ENCODE assay signal across 10 cellular contexts in the genomic region with DNA sequence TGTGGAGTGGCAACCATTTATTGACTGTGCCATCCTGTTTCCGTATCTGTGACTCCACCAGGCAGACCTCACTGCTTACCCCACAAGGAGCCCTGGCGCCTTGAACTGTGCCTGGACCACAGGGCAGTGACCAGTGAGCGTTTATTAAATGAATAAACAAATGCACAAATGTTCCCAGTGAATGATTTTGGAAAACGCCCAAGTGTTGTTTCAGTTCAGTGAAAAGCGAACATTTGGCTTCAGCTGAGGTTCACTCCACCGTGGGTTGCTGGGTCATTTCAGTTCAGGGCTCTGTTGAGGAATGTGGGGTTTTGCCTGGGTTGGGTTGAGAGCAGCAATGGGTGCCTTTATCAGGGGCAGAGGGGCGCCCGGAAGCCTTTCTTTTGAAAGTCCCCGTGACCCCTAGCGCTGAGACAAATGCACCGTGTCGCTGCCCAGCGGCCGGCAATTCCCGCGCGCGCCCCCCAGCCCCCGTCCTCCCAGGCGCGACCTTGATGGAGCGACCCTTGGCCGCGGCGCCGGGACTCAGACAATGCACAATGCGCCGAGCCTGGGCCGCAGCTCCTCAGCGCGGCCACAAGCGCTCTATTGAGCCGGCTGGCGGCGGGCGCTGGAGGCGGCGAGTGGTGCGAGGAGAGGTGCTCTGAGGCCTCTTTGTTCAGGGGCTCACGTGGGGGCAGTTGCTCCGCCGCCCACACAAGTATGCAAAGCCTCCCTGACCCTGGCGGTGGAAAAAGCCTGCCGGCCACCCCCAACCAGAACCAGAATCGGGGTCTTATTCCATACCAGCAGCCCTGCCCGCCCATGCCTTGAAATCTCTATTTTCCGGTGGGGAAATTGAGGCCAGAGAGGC. TPM values are rescaled to one million over a fixed set of nuclear protein-coding genes. Genes with fewer than 3 reads are reported as not detected.
DNase-seq lines count a peak whose midpoint lies in the region; ATAC-seq and TF ChIP-seq lines count a peak whose summit lies in the region.
"Had no signal": no experiment of that assay in that cellular context is flagged by ENCODE, and none has a peak within 500 bp of the region (broad histone marks: within the 10 kb centered on the region; RNA-seq: fewer than 3 reads in every experiment).

No MANE protein-coding gene starts in this region.

- TF ChIP-seq CTCF in psoas muscle (IDR thresholded peaks at IDR 0.05) = no peak

- no peak overlapping the region for H4K12ac ChIP-seq in trophoblast cell (ENCODE audit: low read depth, low read length)

- no peaks in the 10 kb centered on the region for H3K36me3 ChIP-seq in iPS-20b (ENCODE audit: insufficient read depth, low read depth, low read length)
- no peaks in the 10 kb centered on the region for H3K36me3 ChIP-seq in trophoblast cell (ENCODE audit: control insufficient read depth in 1 of 2, insufficient read depth in 2 of 2, low read length in 2 of 2)
- no peaks in the 10 kb centered on the region for H3K36me3 ChIP-seq in psoas muscle (ENCODE audit: insufficient read depth in 1 of 2, low read depth in 1 of 2)
- H3K36me3 ChIP-seq: BE2C had no signal

- peak overlapping the region; percentile 62 for H3K23ac ChIP-seq in trophoblast cell (ENCODE audit: low read length)

- no peak for ATAC-seq in psoas muscle

- H3K4me1 ChIP-seq in iPS-20b (ENCODE audit: insufficient read depth, low read length) (peaks cover 14% of the 10 kb centered on the region), trophoblast cell (ENCODE audit: control insufficient read depth in 1 of 2, insufficient read depth in 2 of 2, low read length in 2 of 2) (peaks cover 2 to 8% of the 10 kb centered on the region in 2 experiments), psoas muscle (no peaks in the 10 kb centered on the region)
- H3K4me1 ChIP-seq: BE2C had no signal

- H2BK120ac ChIP-seq in trophoblast cell (ENCODE audit: insufficient read depth, low read length, poor library complexity) = no peak overlapping the region

- H4K8ac ChIP-seq in trophoblast cell (ENCODE audit: low read depth, low read length) = no peak overlapping the region

- no peak overlapping the region for H4K91ac ChIP-seq in trophoblast cell (ENCODE audit: low read depth, low read length)

- no peaks in the 10 kb centered on the region for H3K27me3 ChIP-seq in iPS-20b (ENCODE audit: insufficient read depth, low read length)
- H3K27me3 ChIP-seq in trophoblast cell (ENCODE audit: insufficient read depth, low read length) = no peaks in the 10 kb centered on the region
- peaks cover 0 to 36% (median 0%) of the 10 kb centered on the region in 3 donors for H3K27me3 ChIP-seq in psoas muscle (ENCODE audit: insufficient read depth in 3 of 3, low read length in 2 of 3)
- H3K27me3 ChIP-seq: BE2C had no signal

- no peak overlapping the region for H2AK5ac ChIP-seq in trophoblast cell (ENCODE audit: low read length)

- DNase-seq in ELF-1 (ENCODE audit: low read depth, low spot score) (peak; percentile 73), cerebellar cortex (ENCODE audit: low spot score) (peak; percentile 2), trophoblast cell (no peak), NCI-H2227 treated with DMSO at 0.1 percent for 48 hours (lab: John Stamatoyannopoulos, UW) (no peak), DMS153 (lab: John Stamatoyannopoulos, UW) (no peak), psoas muscle (no peak), NCI-H2196 treated with DMSO at 0.1 percent for 48 hours (lab: John Stamatoyannopoulos, UW; ENCODE audit: unreplicated experiment) (no peak)
- DNase-seq: BE2C, NCI-H1694 had no signal

- H3K14ac ChIP-seq in trophoblast cell (ENCODE audit: low read length) = no peak overlapping the region

- no peaks in the 10 kb centered on the region for H3K79me1 ChIP-seq in trophoblast cell (ENCODE audit: low read length)

- no peaks in the 10 kb centered on the region for H3K9me3 ChIP-seq in iPS-20b (ENCODE audit: insufficient read depth, low read depth, low read length)
- H3K9me3 ChIP-seq in trophoblast cell (ENCODE audit: insufficient read depth, low read depth, low read length) = peaks cover 2% of the 10 kb centered on the region
- no peaks in the 10 kb centered on the region for H3K9me3 ChIP-seq in psoas muscle
- H3K9me3 ChIP-seq: BE2C had no signal

- H2BK12ac ChIP-seq in trophoblast cell (ENCODE audit: low read length) = no peak overlapping the region

- no peak overlapping the region for H2BK5ac ChIP-seq in trophoblast cell (ENCODE audit: low read depth, low read length, poor library complexity)

- WGBS in trophoblast cell (ENCODE audit: extremely low coverage, insufficient coverage, insufficient read length) = no CpG with 5 or more reads among the region's 47 CpGs
- 39 to 43% (median 40%) methylated on average over 47 of the region's 47 CpGs for WGBS in psoas muscle, 3 donors

- H3K4ac ChIP-seq in trophoblast cell (ENCODE audit: low read depth, low read length) = no peak overlapping the region

- H3K79me2 ChIP-seq in trophoblast cell (ENCODE audit: control insufficient read depth, insufficient read depth, low read length, poor library complexity) = no peaks in the 10 kb centered on the region

- H3K18ac ChIP-seq in trophoblast cell (ENCODE audit: low read length) = no peak overlapping the region

- H3K9ac ChIP-seq in iPS-20b (ENCODE audit: low read depth, low read length) (0 out of 2 replicates have a peak overlapping the region, but pooled peaks have one; percentile 4), trophoblast cell (ENCODE audit: low read length) (no peak overlapping the region)

- H3K4me3 ChIP-seq in iPS-20b (ENCODE audit: low read length) (no peak overlapping the region), trophoblast cell (ENCODE audit: low read depth, low read length) (no peak overlapping the region), psoas muscle (no peak overlapping the region)

- intact Hi-C loops in psoas muscle (cut with DNase I) = no loop called here

- H3K27ac ChIP-seq in iPS-20b (ENCODE audit: low read length) = no peak overlapping the region
- no peak overlapping the region for H3K27ac ChIP-seq in trophoblast cell (ENCODE audit: low read depth, low read length)
- no peak overlapping the region for H3K27ac ChIP-seq in psoas muscle

- peak overlapping the region; percentile 47 for H3K4me2 ChIP-seq in trophoblast cell (ENCODE audit: low read length)

- no peak overlapping the region for H2AFZ ChIP-seq in trophoblast cell (ENCODE audit: insufficient read depth, low read length, poor library complexity)

RNA-seq across cellular contexts. Expression of a gene that starts 40.5 kb away (rescaled TPM):
- polyA plus RNA-seq in trophoblast cell (2013) = 7.4 and 7.6 TPM in 2 replicates
- total RNA-seq in psoas muscle = 1 to 10 TPM; 3.9 to 9.6 (median 6.3) TPM
- 1 to 10 TPM; 1.7 to 2.5 (median 2.1) TPM for polyA plus RNA-seq in psoas muscle

Comparison
In these comparisons a context has a peak if more than half of its experiments do, and no peak if none do; other contexts are left out.
1. DNase-seq: peak in ELF-1 (single experiment) and cerebellar cortex (single experiment); none in trophoblast cell (0 of 2), NCI-H2227 treated with DMSO at 0.1 percent for 48 hours (single experiment), DMS153 (single experiment), psoas muscle (0 of 2) and NCI-H2196 treated with DMSO at 0.1 percent for 48 hours (single experiment).